Comparison of ENCODE assay signal across 25 cellular contexts in the genomic region with DNA sequence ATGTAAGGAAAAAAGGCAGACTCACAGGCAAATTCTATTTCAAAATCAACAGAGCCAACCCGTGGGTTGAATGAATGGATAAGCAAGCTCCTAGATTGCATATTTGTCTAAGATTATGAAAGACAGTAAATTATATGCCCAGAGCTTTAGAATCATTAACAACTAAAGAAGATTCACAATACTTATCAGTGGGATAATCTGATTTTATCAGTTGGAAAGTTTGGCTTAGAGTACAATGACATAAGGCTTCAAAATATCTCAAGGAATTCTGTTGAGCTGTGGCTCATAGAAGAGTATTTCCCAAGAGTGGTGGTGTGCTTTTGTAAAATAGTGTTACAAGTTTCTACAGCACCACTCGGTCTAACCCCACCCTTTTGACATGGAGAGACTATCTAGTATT.
"Had no signal": no experiment of that assay in that cellular context is flagged by ENCODE, and none has a peak within 500 bp of the region (broad histone marks: within the 10 kb centered on the region; RNA-seq: fewer than 3 reads in every experiment).

No MANE protein-coding gene starts in this region.

- DNase-seq: activated CD4-positive, alpha-beta memory T cell treated with anti-CD3 and anti-CD28 coated beads, Interleukin-2, amount 10 ng/mL, durations not matched to agents 7 days and 5 days; activated CD4-positive, alpha-beta T cell treated with anti-CD3 and anti-CD28 coated beads for 36 hours; activated CD4-positive, alpha-beta T cell treated with anti-CD3 and anti-CD28 coated beads, Interleukin-2, amount 10 ng/mL, durations not matched to agents 7 days and 5 days; activated CD4-positive, alpha-beta T cell treated with anti-CD3 and anti-CD28 coated beads, Interleukin-2, amount 50 U/mL, for 4 hours; activated CD4-positive, CD25-positive, alpha-beta regulatory T cell; activated CD4-positive, CD25-positive, alpha-beta regulatory T cell treated with anti-CD3 and anti-CD28 coated beads, Interleukin-2, amount 50 U/mL, for 72 hours; activated CD8-positive, alpha-beta memory T cell treated with anti-CD3 and anti-CD28 coated beads, Interleukin-2, amount 50 U/mL, for 48 hours; activated gamma-delta T cell; activated naive CD4-positive, alpha-beta T cell; activated naive CD4-positive, alpha-beta T cell treated with anti-CD3 and anti-CD28 coated beads, Interleukin-2, amount 10 ng/mL, durations not matched to agents 7 days and 5 days; activated naive CD8-positive, alpha-beta T cell treated with anti-CD3 and anti-CD28 coated beads, Interleukin-2, amount 10 ng/mL, durations not matched to agents 7 days and 5 days; activated T-cell treated with anti-CD3 and anti-CD28 coated beads for 4 hours; activated T-cell treated with anti-CD3 and anti-CD28 coated beads, Interleukin-2, amount 50 U/mL, for 24 hours; activated T-cell treated with anti-CD3 and anti-CD28 coated beads, Interleukin-2, amount 50 U/mL, for 72 hours; amniotic stem cell; anterior cingulate cortex; body of pancreas; caudate nucleus; colonic mucosa; effector CD8-positive, alpha-beta T cell; esophagus squamous epithelium; foreskin fibroblast; head of caudate nucleus; T-helper 2 cell had no signal

- ATAC-seq: activated CD4-positive, alpha-beta T cell treated with anti-CD3 and anti-CD28 coated beads for 36 hours; activated naive CD4-positive, alpha-beta T cell treated with anti-CD3 and anti-CD28 coated beads, Interleukin-2, amount 50 U/mL, for 72 hours; activated T-cell treated with anti-CD3 and anti-CD28 coated beads, Interleukin-2, amount 50 U/mL, for 72 hours; body of pancreas had no signal
